ENCODE assay signal across 1 cellular context in genomic region chr6:85642774-85643529, GRCh38.
A peak's percentile ranks its signal among the peaks of the same experiment; 100 is the strongest.
TF ChIP-seq lines count a peak whose summit lies in the region.

Gene SYNCRIP, minus strand, starts transcription at chr6:85642886. Its CDS starts 1,447 bp downstream, at chr6:85641439.

TF ChIP-seq in K562, 482 proteins besides CTCF, POLR2A, EP300 and RAD21 (continued from another document and continues in another):
- TF ChIP-seq RREB1 (CRISPR knock-in tag; IDR thresholded peaks at IDR 0.05) (no peak), PHF20 (IDR thresholded peaks at IDR 0.05; ENCODE audit: partially characterized antibody) (peak; percentile 52), ZNF449 (CRISPR knock-in tag; IDR thresholded peaks at IDR 0.05) (no peak), REST (CRISPR knock-in tag; IDR thresholded peaks at IDR 0.05; ENCODE audit: low read depth) (0 out of 2 replicates have a peak, but pooled peaks have one; percentile 22), GTF2E2 (tag; IDR thresholded peaks at IDR 0.05) (no peak), ZNF77 (CRISPR knock-in tag; IDR thresholded peaks at IDR 0.05) (no peak), KLF10 (CRISPR knock-in tag; IDR thresholded peaks at IDR 0.05) (no peak), ARID1B (IDR thresholded peaks at IDR 0.05) (peak; percentile 70), SOX6 (IDR thresholded peaks at IDR 0.05) (0 out of 2 replicates have a peak, but pooled peaks have one; percentile 10), SIRT6 (IDR thresholded peaks at IDR 0.05; ENCODE audit: low read depth, low read length) (no peak), ZBTB34 (CRISPR knock-in tag; IDR thresholded peaks at IDR 0.05) (no peak), GMEB1 (CRISPR knock-in tag; IDR thresholded peaks at IDR 0.05) (peak; percentile 98), CEBPG (CRISPR knock-in tag; IDR thresholded peaks at IDR 0.05) (no peak), CEBPG (tag; conservative IDR thresholded peaks at IDR 0.05 in 1 of 2, IDR thresholded peaks at IDR 0.05 in 1 of 2) (no peak), CREB3L1 (IDR thresholded peaks at IDR 0.05; ENCODE audit: borderline replicate concordance, low read depth) (peak; percentile 66; the same call in 1 of the 2 replicates), ZBTB26 (CRISPR knock-in tag; IDR thresholded peaks at IDR 0.05) (peak; percentile 84), PKNOX1 (IDR thresholded peaks at IDR 0.05) (peak; percentile 84), ZNF408 (CRISPR knock-in tag; IDR thresholded peaks at IDR 0.05; ENCODE audit: low read depth) (no peak), FOXJ2 (tag; IDR thresholded peaks at IDR 0.05) (no peak; the same call in 1 of the 2 replicates), PBX2 (CRISPR knock-in tag; IDR thresholded peaks at IDR 0.05; ENCODE audit: low read depth) (no peak), PBX2 (tag; conservative IDR thresholded peaks at IDR 0.05; ENCODE audit: low read depth) (no peak), ZNF311 (CRISPR knock-in tag; IDR thresholded peaks at IDR 0.05) (no peak), TAF15 (IDR thresholded peaks at IDR 0.05; ENCODE audit: low read depth, low read length) (no peak), EWSR1 (IDR thresholded peaks at IDR 0.05; ENCODE audit: borderline replicate concordance, low read depth, partially characterized antibody) (no peak), ZNF12 (CRISPR knock-in tag; IDR thresholded peaks at IDR 0.05) (no peak), ETV1 (tag; conservative IDR thresholded peaks at IDR 0.05; ENCODE audit: low read depth) (no peak), MXI1 (IDR thresholded peaks at IDR 0.05; ENCODE audit: low read depth, low read length) (peak; percentile 15; the same call in 1 of the 2 replicates), RUNX1 (IDR thresholded peaks at IDR 0.05; ENCODE audit: low read depth) (no peak), TCF3 (CRISPR knock-in tag; IDR thresholded peaks at IDR 0.05) (no peak; the same call in 1 of the 2 replicates), ZNF253 (CRISPR knock-in tag; conservative IDR thresholded peaks at IDR 0.05) (no peak), KDM4B (IDR thresholded peaks at IDR 0.05; ENCODE audit: borderline replicate concordance in 2 of 2, low read depth in 1 of 2) (no peak; a peak in 1 of 4 replicates), KDM1A (IDR thresholded peaks at IDR 0.05) (0 out of 4 replicates have a peak, but pooled peaks of 1 of the 2 experiments have one; percentile 21), GTF2A2 (tag; IDR thresholded peaks at IDR 0.05) (no peak), ZNF644 (tag; IDR thresholded peaks at IDR 0.05; ENCODE audit: low read depth) (peak; percentile 65; the same call in 1 of the 2 replicates)
